In the genomic region with DNA sequence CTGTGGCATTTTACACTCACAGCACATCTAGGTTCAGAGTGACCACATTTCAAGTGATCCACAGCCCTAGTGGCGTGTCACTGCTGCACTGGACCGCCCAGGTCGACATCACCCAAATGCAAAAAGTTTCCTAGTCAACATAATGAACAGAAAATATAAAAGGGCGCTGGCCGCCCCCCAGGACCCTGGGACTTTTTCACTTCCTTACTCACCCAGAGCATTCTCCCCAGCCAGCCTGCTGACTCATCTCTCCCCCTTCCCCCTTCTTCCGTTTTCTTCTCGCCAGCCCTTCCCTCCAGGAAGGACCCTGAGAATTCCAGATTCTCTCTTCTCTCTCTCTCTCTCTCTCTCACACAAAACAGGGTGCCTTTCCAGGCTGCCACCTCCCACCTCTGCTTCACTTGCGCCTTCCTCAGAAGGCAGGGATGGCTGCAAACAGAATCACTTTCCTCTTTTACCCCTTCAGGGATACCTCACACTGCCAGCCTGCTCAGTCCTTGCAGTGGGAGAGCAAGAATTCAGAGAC, we compare ENCODE assay signal across 10 cellular contexts. TPM values are rescaled to one million over a fixed set of nuclear protein-coding genes. Genes with fewer than 3 reads are reported as not detected.
DNase-seq lines count a peak whose midpoint lies in the region; ATAC-seq and TF ChIP-seq lines count a peak whose summit lies in the region.
"Had no signal": no experiment of that assay in that cellular context is flagged by ENCODE, and none has a peak within 500 bp of the region (broad histone marks: within the 10 kb centered on the region; RNA-seq: fewer than 3 reads in every experiment).

No MANE protein-coding gene starts in this region.

- intact Hi-C loops in MCF 10A (cut with micrococcal nuclease) (no loop called here), breast epithelium (cut with DNase I; ENCODE audit: low total_unique reads) (no loop called here), Panc1 (cut with micrococcal nuclease; ENCODE audit: unreplicated experiment) (no loop called here)

- H3K36me3 Mint-ChIP-seq in MCF 10A (ENCODE audit: insufficient read depth, unreplicated experiment): no peaks in the 10 kb centered on the region

- no TSS peak for BruUV-seq in MCF 10A (replicated peaks; lab: Mats Ljungman, UMichigan)
- BruUV-seq in Panc1 (replicated peaks; lab: Mats Ljungman, UMichigan): no TSS peak

- in situ Hi-C loops in Panc1 (cut with HindIII; ENCODE audit: low pct_unique_long_range_greater_than_20kb, low sequenced_read_pairs): no loop called here

- H3K27ac ChIP-seq in breast epithelium: no peak overlapping the region
- H3K27ac ChIP-seq in Panc1 (ENCODE audit: low read length): peak overlapping the region; percentile 29; the same call in 1 of the 2 replicates
- no peak overlapping the region for H3K27ac ChIP-seq in thoracic aorta
- H3K27ac ChIP-seq: lower lobe of right lung had no signal

- no peak for TF ChIP-seq POLR2A in breast epithelium (IDR thresholded peaks at IDR 0.05)

- DNase-seq in MCF 10A (ENCODE audit: unreplicated experiment) (peak; percentile 62), breast epithelium (ENCODE audit: low spot score in 2 of 2) (no peak), Panc1 (ENCODE audit: low read depth, low spot score) (no peak), fibroblast of pulmonary artery (ENCODE audit: low read depth) (peak; percentile 71), thoracic aorta (ENCODE audit: low spot score) (no peak), germinal center (ENCODE audit: low spot score) (no peak), GOT3 (lab: John Stamatoyannopoulos, UW) (no peak), occipital lobe (lab: John Stamatoyannopoulos, UW) (no peak)
- DNase-seq: COR-L47, lower lobe of right lung had no signal

- ATAC-seq in Panc1 (peak; percentile 79), thoracic aorta (ENCODE audit: insufficient number of reproducible peaks, low FRiP score, low read depth) (no peak)

- H3K9me3 ChIP-seq in breast epithelium (no peaks in the 10 kb centered on the region), Panc1 (ENCODE audit: control insufficient read depth, insufficient read depth, low read depth, low read length) (no peaks in the 10 kb centered on the region), thoracic aorta (no peaks in the 10 kb centered on the region)
- H3K9me3 ChIP-seq: lower lobe of right lung had no signal

- H3K9me3 Mint-ChIP-seq in MCF 10A (ENCODE audit: unreplicated experiment): no peaks in the 10 kb centered on the region

- H3K36me3 ChIP-seq in breast epithelium: no peaks in the 10 kb centered on the region
- no peaks in the 10 kb centered on the region for H3K36me3 ChIP-seq in Panc1 (ENCODE audit: control insufficient read depth, insufficient read depth, low read length)
- no peaks in the 10 kb centered on the region for H3K36me3 ChIP-seq in thoracic aorta
- H3K36me3 ChIP-seq: lower lobe of right lung had no signal

- POLR2A ChIA-PET in MCF 10A (lab: Yijun Ruan, JAX) (no interaction called here), Panc1 (lab: Charles Lee) (no interaction called here)

- peak overlapping the region; percentile 77 for H3K27ac Mint-ChIP-seq in MCF 10A (ENCODE audit: low read depth, unreplicated experiment)

- no peaks in the 10 kb centered on the region for H3K27me3 ChIP-seq in breast epithelium
- H3K27me3 ChIP-seq in Panc1 (ENCODE audit: control insufficient read depth, insufficient read depth, low read length): no peaks in the 10 kb centered on the region
- no peaks in the 10 kb centered on the region for H3K27me3 ChIP-seq in thoracic aorta (replicated peaks; ENCODE audit: insufficient read depth)

- H3K4me3 Mint-ChIP-seq in MCF 10A (ENCODE audit: unreplicated experiment): no peak overlapping the region

- no peaks in the 10 kb centered on the region for H3K27me3 Mint-ChIP-seq in MCF 10A (ENCODE audit: insufficient read depth, unreplicated experiment)

- H3K4me1 ChIP-seq in breast epithelium (no peaks in the 10 kb centered on the region), Panc1 (ENCODE audit: control insufficient read depth, insufficient read depth, low read length) (peaks cover 4% of the 10 kb centered on the region), thoracic aorta (ENCODE audit: control insufficient read depth in 1 of 2, low read depth in 2 of 2) (no peaks in the 10 kb centered on the region)

- H3K4me3 ChIP-seq in breast epithelium: peak overlapping the region in 1 of 3 donors; percentile 5
- no peak overlapping the region for H3K4me3 ChIP-seq in Panc1 (ENCODE audit: low read depth in 2 of 2, low read length in 2 of 2)
- peak overlapping the region; percentile 8 for H3K4me3 ChIP-seq in fibroblast of pulmonary artery (replicated peaks; ENCODE audit: low read depth, low read length)
- peak overlapping the region; percentile 35 for H3K4me3 ChIP-seq in thoracic aorta
- H3K4me3 ChIP-seq: lower lobe of right lung had no signal

- H3K4me1 Mint-ChIP-seq in MCF 10A (ENCODE audit: insufficient read depth, unreplicated experiment): peaks cover 21% of the 10 kb centered on the region

- CTCF ChIA-PET in MCF 10A (lab: Yijun Ruan, JAX) (no interaction called here), Panc1 (lab: Charles Lee) (no interaction called here)

- TF ChIP-seq CTCF in MCF 10A (IDR thresholded peaks at IDR 0.05; ENCODE audit: unreplicated experiment): no peak
- TF ChIP-seq CTCF in breast epithelium (IDR thresholded peaks at IDR 0.05): no peak
- TF ChIP-seq CTCF in Panc1 (IDR thresholded peaks at IDR 0.05): no peak
- TF ChIP-seq CTCF in fibroblast of pulmonary artery (IDR thresholded peaks at IDR 0.05; ENCODE audit: low read length, missing control alignments): no peak
- no peak for TF ChIP-seq CTCF in thoracic aorta (IDR thresholded peaks at IDR 0.05)

RNA-seq across cellular contexts. Expression of gene GRWD1, which starts 21.0 kb away (rescaled TPM):
- 45.1 and 55.8 TPM in 2 replicates for total RNA-seq in MCF 10A (2022)
- total RNA-seq in breast epithelium: 10 to 100 TPM; 25.0 to 35.4 (median 30.1) TPM
- 56.7 TPM for total RNA-seq in Panc1 (2021; ENCODE audit: unreplicated experiment)
- polyA plus RNA-seq in Panc1 (2012; ENCODE audit: insufficient read length): 41.4 TPM
- total RNA-seq in thoracic aorta: 10 to 100 TPM; 17.5 to 38.3 TPM
- total RNA-seq in occipital lobe: 9.7 TPM

RNA-seq across cellular contexts. Expression of gene KCNJ14, which starts 30.6 kb away (rescaled TPM):
- total RNA-seq in MCF 10A (2022): 1.6 and 2.7 TPM in 2 replicates
- 1 to 10 TPM in 2 of 3 donors, under 1 TPM in 1; 0.80 to 1.6 (median 1.0) TPM for total RNA-seq in breast epithelium
- total RNA-seq in Panc1 (2021; ENCODE audit: unreplicated experiment): 2.9 TPM
- polyA plus RNA-seq in Panc1 (2012; ENCODE audit: insufficient read length): 0.82 TPM
- total RNA-seq in thoracic aorta: 1 to 10 TPM in 1 of 2 donors, under 1 TPM in 1; 0.27 to 1.2 TPM
- total RNA-seq in occipital lobe: 0.47 TPM

RNA-seq across cellular contexts. Expression of gene GRIN2D, which starts 31.3 kb away (rescaled TPM):
- total RNA-seq in MCF 10A (2022): 0.35 and 0.39 TPM in 2 replicates
- total RNA-seq in breast epithelium: under 1 TPM in 2 of 3 donors, not detected in 1; 0.32 to 0.33 TPM
- total RNA-seq in Panc1 (2021; ENCODE audit: unreplicated experiment): 6.2 TPM
- 8.3 TPM for polyA plus RNA-seq in Panc1 (2012; ENCODE audit: insufficient read length)
- under 1 TPM in 1 of 2 donors, not detected in 1; 0.68 TPM for total RNA-seq in thoracic aorta
- 2.5 TPM for total RNA-seq in occipital lobe

RNA-seq across cellular contexts. Expression of gene KDELR1, which starts 33.4 kb away (rescaled TPM):
- total RNA-seq in MCF 10A (2022) (113 and 134 TPM in 2 replicates), breast epithelium (10 to 100 TPM; 66.2 to 85.0 (median 68.5) TPM), Panc1 (2021; ENCODE audit: unreplicated experiment) (111 TPM), thoracic aorta (10 to 100 TPM; 65.6 to 79.9 TPM), occipital lobe (21.8 TPM)
- polyA plus RNA-seq in Panc1 (2012; ENCODE audit: insufficient read length): 113 TPM

RNA-seq across cellular contexts. Expression of gene CYTH2, which starts 44.4 kb away (rescaled TPM):
- total RNA-seq in MCF 10A (2022) (70.3 and 72.2 TPM in 2 replicates), breast epithelium (10 to 100 TPM; 42.2 to 74.7 (median 70.4) TPM), Panc1 (2021; ENCODE audit: unreplicated experiment) (53.4 TPM), thoracic aorta (10 to 100 TPM; 50.6 to 79.4 TPM), occipital lobe (71.0 TPM)
- 47.4 TPM for polyA plus RNA-seq in Panc1 (2012; ENCODE audit: insufficient read length)

Comparison
In these comparisons a context has a peak if more than half of its experiments do, and no peak if none do; other contexts are left out.
1. DNase-seq: peak in MCF 10A (single experiment) and fibroblast of pulmonary artery (single experiment); none in breast epithelium (0 of 2), Panc1 (single experiment), thoracic aorta (single experiment), germinal center (single experiment), GOT3 (single experiment) and occipital lobe (single experiment).
2. H3K4me3 ChIP-seq: peak in fibroblast of pulmonary artery (single experiment) and thoracic aorta (single experiment); none in Panc1 (0 of 2).